Comparison of ENCODE assay signal across 8 cellular contexts in genomic region chr1:21254335-21254951, GRCh38. TPM values are rescaled to one million over a fixed set of nuclear protein-coding genes. Genes with fewer than 3 reads are reported as not detected.
DNase-seq lines count a peak whose midpoint lies in the region; ATAC-seq and TF ChIP-seq lines count a peak whose summit lies in the region.

No MANE protein-coding gene starts in this region.

- H3K27me3 ChIP-seq in mammary epithelial cell (ENCODE audit: insufficient read depth, low read length), result no peaks in the 10 kb centered on the region
- H3K27me3 ChIP-seq in lower lobe of right lung (ENCODE audit: low read depth), result no peaks in the 10 kb centered on the region
- H3K27me3 ChIP-seq in brain microvascular endothelial cell (replicated peaks), result no peaks in the 10 kb centered on the region

- H2AFZ ChIP-seq in mammary epithelial cell (ENCODE audit: low read depth, low read length), result no peak overlapping the region

- TF ChIP-seq CTCF in mammary epithelial cell (conservative IDR thresholded peaks at IDR 0.05 in 1 of 2, IDR thresholded peaks at IDR 0.05 in 1 of 2; ENCODE audit: extremely low read depth in 1 of 2, insufficient read depth in 1 of 2, low read depth in 1 of 2, low read length in 2 of 2), result no peak
- TF ChIP-seq CTCF in lower lobe of right lung (IDR thresholded peaks at IDR 0.05), result no peak
- TF ChIP-seq CTCF in brain microvascular endothelial cell (IDR thresholded peaks at IDR 0.05; ENCODE audit: low read depth, low read length, missing control alignments), result no peak
- TF ChIP-seq CTCF in Calu3 (IDR thresholded peaks at IDR 0.05; ENCODE audit: unreplicated experiment), result no peak

- peak; percentile 6 to 25 for ATAC-seq in lower lobe of right lung
- no peak for ATAC-seq in HG02973 (IDR thresholded peaks at IDR 0.05; ENCODE audit: unreplicated experiment)

- intact Hi-C loops in mammary epithelial cell (cut with micrococcal nuclease) (loop anchor here (10.0 kb wide), 1 partner anchor 320 kb away; no protein-coding TSS in a partner anchor), lower lobe of right lung (cut with DNase I) (loop anchor here (10.0 kb wide), 1 partner anchor 110 kb away; no protein-coding TSS in a partner anchor), Calu3 (cut with micrococcal nuclease; ENCODE audit: unreplicated experiment) (no loop called here)

- no peaks in the 10 kb centered on the region for H3K4me1 Mint-ChIP-seq in Calu3 (ENCODE audit: low read depth, unreplicated experiment)

- CTCF ChIA-PET in mammary epithelial cell (lab: Charles Lee; ENCODE audit: low non-redundant PET) (interaction anchor here (0.5 to 1.8 kb wide), 5 partner anchors 16 to 114 kb away, joined by 3 to 15 read pairs (median 4); no protein-coding TSS in a partner anchor), Calu3 (lab: Charles Lee) (interaction anchor here (0.6 to 3.0 kb wide), 13 partner anchors 10 to 116 kb away, joined by 3 to 49 read pairs (median 4); no protein-coding TSS in a partner anchor)

- H3K4me3 Mint-ChIP-seq in Calu3 (ENCODE audit: low read depth, unreplicated experiment), result no peak overlapping the region

- 65% methylated on average over 4 of the region's 8 CpGs for WGBS in mammary epithelial cell (ENCODE audit: low coverage, missing lambda C conversion rate)

- H3K27me3 Mint-ChIP-seq in Calu3 (ENCODE audit: unreplicated experiment), result no peaks in the 10 kb centered on the region

- H3K79me2 ChIP-seq in mammary epithelial cell (ENCODE audit: insufficient read depth, low read length), result no peaks in the 10 kb centered on the region

- H3K9ac ChIP-seq in mammary epithelial cell (ENCODE audit: insufficient read depth, low read length), result no peak overlapping the region

- H3K9me3 ChIP-seq in mammary epithelial cell (replicated peaks; ENCODE audit: insufficient read depth, low read length) (no peaks in the 10 kb centered on the region), lower lobe of right lung (no peaks in the 10 kb centered on the region)

- dilution Hi-C loops in mammary epithelial cell (cut with HindIII; ENCODE audit: low sequenced_read_pairs), result no loop called here

- in situ Hi-C loops in mammary epithelial cell (cut with MboI; ENCODE audit: low sequenced_read_pairs in 2 of 2), result loop anchor here in 1 of 2 donors (5.0 kb wide), 1 partner anchor 113 kb away; no protein-coding TSS in a partner anchor
- in situ Hi-C loops in brain microvascular endothelial cell (cut with HindIII; ENCODE audit: low pct_ligation_motif_present, low sequenced_read_pairs), result no loop called here

- peaks cover 21% of the 10 kb centered on the region for H3K36me3 Mint-ChIP-seq in Calu3 (ENCODE audit: insufficient read depth, unreplicated experiment)

- no peak overlapping the region for H3K4me3 ChIP-seq in mammary epithelial cell (replicated peaks in 1 of 3; ENCODE audit: insufficient read depth in 1 of 3, low read depth in 2 of 3, low read length in 3 of 3)
- H3K4me3 ChIP-seq in lower lobe of right lung, result no peak overlapping the region
- H3K4me3 ChIP-seq in brain microvascular endothelial cell (ENCODE audit: low read depth, low read length), result no peak overlapping the region

- peak overlapping the region; percentile 4 for H3K27ac ChIP-seq in mammary epithelial cell (ENCODE audit: insufficient read depth, low read depth, low read length)
- no peak overlapping the region for H3K27ac ChIP-seq in lower lobe of right lung
- peak overlapping the region; percentile 73 for H3K27ac ChIP-seq in temporal lobe (ENCODE audit: low read depth, low read length)
- H3K27ac ChIP-seq in brain microvascular endothelial cell, result no peak overlapping the region

- no peaks in the 10 kb centered on the region for H4K20me1 ChIP-seq in mammary epithelial cell (ENCODE audit: insufficient read depth, low read length)

- H3K4me1 ChIP-seq in mammary epithelial cell (ENCODE audit: insufficient read depth, low read length) (peaks cover 33% of the 10 kb centered on the region), lower lobe of right lung (peaks cover 25% of the 10 kb centered on the region)

- H3K36me3 ChIP-seq in mammary epithelial cell (ENCODE audit: insufficient read depth, low read length), result no peaks in the 10 kb centered on the region
- H3K36me3 ChIP-seq in lower lobe of right lung, result peaks cover 77% of the 10 kb centered on the region
- peaks cover 63% of the 10 kb centered on the region for H3K36me3 ChIP-seq in brain microvascular endothelial cell (replicated peaks)

- H3K27ac Mint-ChIP-seq in Calu3 (ENCODE audit: unreplicated experiment), result no peak overlapping the region

- BruUV-seq in mammary epithelial cell (replicated peaks; lab: Mats Ljungman, UMichigan), result no TSS peak
- no TSS peak for BruUV-seq in Calu3 (replicated peaks; lab: Mats Ljungman, UMichigan)

- no peaks in the 10 kb centered on the region for H3K9me3 Mint-ChIP-seq in Calu3 (ENCODE audit: low read depth, unreplicated experiment)

- H3K4me2 ChIP-seq in mammary epithelial cell (ENCODE audit: insufficient read depth, low read depth, low read length), result no peak overlapping the region

- DNase-seq in NCI-H446 (lab: John Stamatoyannopoulos, UW), result peak; percentile 94 to 96
- DNase-seq in mammary epithelial cell, result no peak
- no peak for DNase-seq in lower lobe of right lung
- no peak for DNase-seq in brain microvascular endothelial cell
- no peak for DNase-seq in Calu3
- DNase-seq in NCI-H2227 (lab: John Stamatoyannopoulos, UW; ENCODE audit: unreplicated experiment), result no peak

RNA-seq across cellular contexts. Expression of gene ECE1, which starts 35.8 kb away (rescaled TPM):
- total RNA-seq in mammary epithelial cell, result 100 to 1,000 TPM in 1 of 2 donors, 10 to 100 TPM in 1; 86.3 to 153 TPM
- polyA plus RNA-seq in mammary epithelial cell, result 65.7 TPM
- 75.5 TPM for polyA minus RNA-seq in mammary epithelial cell
- total RNA-seq in lower lobe of right lung, result 90.9 TPM
- total RNA-seq in temporal lobe, result 9.8 TPM
- total RNA-seq in Calu3 (2022), result 83.0 and 101 TPM in 2 replicates

Comparison
In these comparisons a context has a peak if more than half of its experiments do, and no peak if none do; other contexts are left out.
1. DNase-seq: peak in NCI-H446 (2 of 2); none in mammary epithelial cell (single experiment), lower lobe of right lung (single experiment), brain microvascular endothelial cell (single experiment), Calu3 (single experiment) and NCI-H2227 (single experiment).
2. H3K27ac ChIP-seq: peak in mammary epithelial cell (single experiment) and temporal lobe (single experiment); none in lower lobe of right lung (single experiment) and brain microvascular endothelial cell (single experiment).